In genomic region chr9:100062683-100063082, GRCh38 we compare ENCODE assay signal across 2 cellular contexts.
TF ChIP-seq lines count a peak whose summit lies in the region.

No MANE protein-coding gene starts in this region.

TF ChIP-seq in HEK293T, 16 proteins besides CTCF, POLR2A, EP300 and RAD21:
- peak; percentile 58; the same call in 1 of the 2 replicates for TF ChIP-seq ZNF384 (IDR thresholded peaks at IDR 0.05)

TF ChIP-seq in WTC11, 78 proteins besides CTCF, POLR2A, EP300 and RAD21:
- TF ChIP-seq ZNF121 (CRISPR knock-in tag; IDR thresholded peaks at IDR 0.05) (peak; percentile 93), GTF2I (CRISPR knock-in tag; conservative IDR thresholded peaks at IDR 0.05) (0 out of 2 replicates have a peak, but pooled peaks have one; percentile 17)
